In genomic region chr1:8047112-8047511, GRCh38 we compare ENCODE assay signal across 11 cellular contexts.
A peak's percentile ranks its signal among the peaks of the same experiment; 100 is the strongest.
DNase-seq lines count a peak whose midpoint lies in the region; ATAC-seq and TF ChIP-seq lines count a peak whose summit lies in the region.
"Had no signal": no experiment of that assay in that cellular context is flagged by ENCODE, and none has a peak within 500 bp of the region (broad histone marks: within the 10 kb centered on the region; RNA-seq: fewer than 3 reads in every experiment).

No MANE protein-coding gene starts in this region.

- no peaks in the 10 kb centered on the region for H3K9me3 ChIP-seq in muscle layer of duodenum (ENCODE audit: control insufficient read depth in 1 of 2, low read length in 2 of 2)

- H3K4me3 ChIP-seq in epithelial cell of esophagus (ENCODE audit: low read length) (no peak overlapping the region), muscle layer of duodenum (ENCODE audit: low read depth in 1 of 2, low read length in 2 of 2) (no peak overlapping the region)
- H3K4me3 ChIP-seq: dorsolateral prefrontal cortex had no signal

- no peak for TF ChIP-seq CTCF in epithelial cell of esophagus (IDR thresholded peaks at IDR 0.05; ENCODE audit: insufficient read depth, low read depth, low read length, missing control alignments)

- no peaks in the 10 kb centered on the region for H3K36me3 ChIP-seq in muscle layer of duodenum (ENCODE audit: control insufficient read depth in 1 of 2, insufficient read depth in 2 of 2, low read length in 2 of 2)

- ATAC-seq in HG03175 (IDR thresholded peaks at IDR 0.05; ENCODE audit: unreplicated experiment) (no peak), HG02623 (IDR thresholded peaks at IDR 0.05; ENCODE audit: unreplicated experiment) (no peak)

- peak overlapping the region; percentile 28 for H3K27ac ChIP-seq in muscle layer of duodenum (ENCODE audit: low read length)
- H3K27ac ChIP-seq: dorsolateral prefrontal cortex had no signal

- peaks cover 0 to 7% of the 10 kb centered on the region in 2 donors for H3K4me1 ChIP-seq in muscle layer of duodenum (ENCODE audit: control insufficient read depth in 1 of 2, insufficient read depth in 2 of 2, low read length in 2 of 2)

- DNase-seq in SKM-1 (lab: John Stamatoyannopoulos, UW; ENCODE audit: unreplicated experiment) (peak; percentile 39), SKM-1 treated with dmso at 0.1 percent for 144 hours (lab: John Stamatoyannopoulos, UW; ENCODE audit: unreplicated experiment) (no peak), epithelial cell of esophagus (ENCODE audit: low read depth) (peak; percentile 67), GM19240 (ENCODE audit: insufficient read length, low spot score) (no peak)
- DNase-seq in NK-92 treated with Interleukin-12 subunit alpha and Interleukin-12 subunit beta, amount 100 ng/mL, for 24 hours (lab: John Stamatoyannopoulos, UW): no peak
- DNase-seq: dorsolateral prefrontal cortex, GOT3, NCI-H1436 had no signal

- no peaks in the 10 kb centered on the region for H3K27me3 ChIP-seq in muscle layer of duodenum (ENCODE audit: low read depth, low read length)
- H3K27me3 ChIP-seq: dorsolateral prefrontal cortex had no signal

Comparison
In these comparisons a context has a peak if more than half of its experiments do, and no peak if none do; other contexts are left out.
1. DNase-seq: peak in SKM-1 (single experiment) and epithelial cell of esophagus (single experiment); none in SKM-1 treated with dmso at 0.1 percent for 144 hours (single experiment), GM19240 (single experiment) and NK-92 treated with Interleukin-12 subunit alpha and Interleukin-12 subunit beta, amount 100 ng/mL, for 24 hours (single experiment).